Comparison of ENCODE assay signal across 16 cellular contexts in the genomic region with DNA sequence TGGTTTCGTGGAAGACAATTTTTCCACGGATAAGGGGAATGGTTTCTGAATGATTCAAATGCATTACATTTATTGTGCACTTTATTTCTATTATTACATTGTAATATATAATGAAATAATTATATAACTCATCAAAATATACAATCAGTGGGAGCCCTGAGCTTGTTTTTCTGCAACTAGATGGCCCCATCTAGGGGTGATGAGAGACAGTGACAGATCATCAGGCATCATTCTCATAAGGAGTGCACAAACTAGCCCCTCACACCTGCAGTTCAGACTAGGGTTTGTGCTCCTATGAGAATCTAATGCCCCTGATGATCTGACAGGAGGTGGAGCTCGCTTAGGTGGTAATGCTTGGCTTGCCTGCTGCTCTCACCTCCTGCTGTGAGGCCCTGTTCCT. TPM values are rescaled to one million over a fixed set of nuclear protein-coding genes. Genes with fewer than 3 reads are reported as not detected.
A peak's percentile ranks its signal among the peaks of the same experiment; 100 is the strongest.
DNase-seq lines count a peak whose midpoint lies in the region; FAIRE-seq and TF ChIP-seq lines count a peak whose summit lies in the region.
"Had no signal": no experiment of that assay in that cellular context is flagged by ENCODE, and none has a peak within 500 bp of the region (broad histone marks: within the 10 kb centered on the region; RNA-seq: fewer than 3 reads in every experiment).

No MANE protein-coding gene starts in this region.

- POLR2A ChIA-PET in HEK293 (lab: Yijun Ruan, JAX): interaction anchor here (1.4 kb wide), 1 partner anchor 10 kb away, joined by 3 read pairs; no protein-coding TSS in a partner anchor

- H3K4me3 ChIP-seq in DOHH2 (ENCODE audit: low read length) (no peak overlapping the region), HEK293 (ENCODE audit: low read depth, low read length) (no peak overlapping the region), astrocyte (ENCODE audit: insufficient read depth, low read depth, low read length) (no peak overlapping the region), kidney epithelial cell (ENCODE audit: low read depth, low read length) (no peak overlapping the region)
- H3K4me3 ChIP-seq: body of pancreas, pancreas had no signal

- no peak overlapping the region for H3K4me3 Mint-ChIP-seq in astrocyte (ENCODE audit: unreplicated experiment)

- FAIRE-seq in astrocyte (lab: Jason Lieb, UNC): no peak
- FAIRE-seq: islet of Langerhans, pancreas had no signal

- no peaks in the 10 kb centered on the region for H3K9me2 ChIP-seq in DOHH2 (replicated peaks; ENCODE audit: control insufficient read depth, low read length)

- CTCF ChIA-PET in HEK293 (lab: Yijun Ruan, JAX): interaction anchor here (0.6 to 3.3 kb wide), 6 partner anchors 8 to 663 kb away, joined by 3 to 17 read pairs (median 4); no protein-coding TSS in a partner anchor

- DNase-seq in astrocyte (ENCODE audit: low read depth): no peak
- DNase-seq in kidney epithelial cell (ENCODE audit: low read depth): no peak
- no peak for DNase-seq in NCI-H2029 treated with DMSO at 0.1 percent for 48 hours (lab: John Stamatoyannopoulos, UW)
- DNase-seq in hypothalamus (lab: John Stamatoyannopoulos, UW): no peak
- no peak for DNase-seq in activated T-cell treated with anti-CD3 and anti-CD28 coated beads, Interleukin-2, amount 50 U/mL, for 1 hour
- DNase-seq in NCI-H1105 treated with DMSO at 0.1 percent for 48 hours (lab: John Stamatoyannopoulos, UW): no peak
- DNase-seq: activated T-cell treated with anti-CD3 and anti-CD28 coated beads, Interleukin-2, amount 50 U/mL, for 48 hours; body of pancreas; NCI-H1930; pancreas; RPMI8226; stimulated activated CD4-positive, alpha-beta T cell treated with anti-CD3 and anti-CD28 coated beads, Interleukin-4, amount 100 ng/mL, for 1 hour had no signal

- H3K9me3 Mint-ChIP-seq in astrocyte (ENCODE audit: unreplicated experiment): no peaks in the 10 kb centered on the region

- TF ChIP-seq CTCF in DOHH2 (IDR thresholded peaks at IDR 0.05; ENCODE audit: low read depth, low read length, poor library complexity, severe bottlenecking) (peak; percentile 15), HEK293 (tag by site-specific recombination; IDR thresholded peaks at IDR 0.05) (no peak), astrocyte (IDR thresholded peaks at IDR 0.05; ENCODE audit: insufficient read depth, low read depth, low read length) (peak; percentile 17), kidney epithelial cell (IDR thresholded peaks at IDR 0.05; ENCODE audit: insufficient read depth, low read length, poor library complexity, severe bottlenecking) (peak; percentile 19)

- H3K36me3 ChIP-seq in DOHH2 (ENCODE audit: control insufficient read depth, low read length): peaks cover 67% of the 10 kb centered on the region
- H3K36me3 ChIP-seq in HEK293 (ENCODE audit: control insufficient read depth in 2 of 2, insufficient read depth in 1 of 2, low read length in 2 of 2): peaks cover 4 to 50% of the 10 kb centered on the region in 2 experiments
- peaks cover 19% of the 10 kb centered on the region for H3K36me3 ChIP-seq in astrocyte (ENCODE audit: insufficient read depth, low read length)
- H3K36me3 ChIP-seq in kidney epithelial cell (ENCODE audit: control insufficient read depth, insufficient read depth, low read length): no peaks in the 10 kb centered on the region

- H4K20me1 ChIP-seq in DOHH2 (ENCODE audit: control insufficient read depth, insufficient read depth, low read depth, low read length) (peaks cover 11% of the 10 kb centered on the region; the same call in 1 of the 2 replicates), astrocyte (ENCODE audit: insufficient read depth, low read length) (peaks cover 53% of the 10 kb centered on the region)

- no peaks in the 10 kb centered on the region for H3K27me3 Mint-ChIP-seq in astrocyte (ENCODE audit: low read depth, unreplicated experiment)

- H3K27me3 ChIP-seq in DOHH2 (ENCODE audit: control insufficient read depth, low read length): no peaks in the 10 kb centered on the region
- H3K27me3 ChIP-seq in astrocyte (ENCODE audit: insufficient read depth, low read length): no peaks in the 10 kb centered on the region
- no peaks in the 10 kb centered on the region for H3K27me3 ChIP-seq in kidney epithelial cell (ENCODE audit: control insufficient read depth, insufficient read depth, low read length)
- H3K27me3 ChIP-seq: body of pancreas, pancreas had no signal

- H3K9ac ChIP-seq in astrocyte (ENCODE audit: low read length): no peak overlapping the region

- H3K4me2 ChIP-seq in DOHH2 (ENCODE audit: low read length) (no peak overlapping the region), astrocyte (ENCODE audit: low read length) (no peak overlapping the region)

- no peak overlapping the region for H3K27ac ChIP-seq in DOHH2 (ENCODE audit: low read depth, low read length)
- H3K27ac ChIP-seq in HEK293 (ENCODE audit: extremely low read depth, low read depth, low read length): no peak overlapping the region
- H3K27ac ChIP-seq in astrocyte (ENCODE audit: low read depth, low read length): no peak overlapping the region
- H3K27ac ChIP-seq: body of pancreas, pancreas had no signal

- H3K9me3 ChIP-seq in DOHH2 (ENCODE audit: control insufficient read depth, insufficient read depth, low read length) (no peaks in the 10 kb centered on the region), HEK293 (ENCODE audit: control insufficient read depth, insufficient read depth, low read depth, low read length) (no peaks in the 10 kb centered on the region), astrocyte (ENCODE audit: insufficient read depth, low read depth, low read length) (no peaks in the 10 kb centered on the region)
- H3K9me3 ChIP-seq: body of pancreas, pancreas had no signal

- H2AFZ ChIP-seq in astrocyte (ENCODE audit: low read depth, low read length): no peak overlapping the region

- peaks cover 4% of the 10 kb centered on the region for H3K36me3 Mint-ChIP-seq in astrocyte (ENCODE audit: low read depth, unreplicated experiment)

- H3K27ac Mint-ChIP-seq in astrocyte (ENCODE audit: unreplicated experiment): no peak overlapping the region

- H3K4me1 ChIP-seq in DOHH2 (ENCODE audit: control insufficient read depth, low read length) (peaks cover 11% of the 10 kb centered on the region), HEK293 (ENCODE audit: control insufficient read depth, insufficient read depth, low read length) (no peaks in the 10 kb centered on the region), astrocyte (ENCODE audit: insufficient read depth, low read length) (peaks cover 5% of the 10 kb centered on the region)

- H3K79me2 ChIP-seq in DOHH2 (ENCODE audit: control insufficient read depth, low read length) (peaks cover 76% of the 10 kb centered on the region), astrocyte (ENCODE audit: insufficient read depth, low read length) (peaks cover 68% of the 10 kb centered on the region)

- peaks cover 7% of the 10 kb centered on the region for H3K4me1 Mint-ChIP-seq in astrocyte (ENCODE audit: low read depth, unreplicated experiment)

- no peaks in the 10 kb centered on the region for H3F3A ChIP-seq in DOHH2 (ENCODE audit: control insufficient read depth, insufficient read depth)

TF ChIP-seq in HEK293, 187 proteins besides CTCF, POLR2A, EP300 and RAD21 (continues in another document):
- no peak for TF ChIP-seq ZNF664 (tag by site-specific recombination; IDR thresholded peaks at IDR 0.05)
- no peak for TF ChIP-seq ZNF302 (tag by site-specific recombination; IDR thresholded peaks at IDR 0.05; ENCODE audit: low read depth)
- TF ChIP-seq PRDM2 (tag by site-specific recombination; IDR thresholded peaks at IDR 0.05; ENCODE audit: borderline replicate concordance): no peak

RNA-seq across cellular contexts. Expression of gene ISCA1, which starts 6.4 kb away (rescaled TPM):
- total RNA-seq in astrocyte: 30.2 and 30.6 TPM in 2 replicates
- total RNA-seq in kidney epithelial cell: 22.1 and 26.4 TPM in 2 replicates

RNA-seq across cellular contexts. Expression of gene C9orf153, which starts 16.5 kb away (rescaled TPM):
- total RNA-seq in astrocyte: not detected in 2 replicates
- not detected in 2 replicates for total RNA-seq in kidney epithelial cell
- total RNA-seq: HT1080 had no signal
